In the genomic region with DNA sequence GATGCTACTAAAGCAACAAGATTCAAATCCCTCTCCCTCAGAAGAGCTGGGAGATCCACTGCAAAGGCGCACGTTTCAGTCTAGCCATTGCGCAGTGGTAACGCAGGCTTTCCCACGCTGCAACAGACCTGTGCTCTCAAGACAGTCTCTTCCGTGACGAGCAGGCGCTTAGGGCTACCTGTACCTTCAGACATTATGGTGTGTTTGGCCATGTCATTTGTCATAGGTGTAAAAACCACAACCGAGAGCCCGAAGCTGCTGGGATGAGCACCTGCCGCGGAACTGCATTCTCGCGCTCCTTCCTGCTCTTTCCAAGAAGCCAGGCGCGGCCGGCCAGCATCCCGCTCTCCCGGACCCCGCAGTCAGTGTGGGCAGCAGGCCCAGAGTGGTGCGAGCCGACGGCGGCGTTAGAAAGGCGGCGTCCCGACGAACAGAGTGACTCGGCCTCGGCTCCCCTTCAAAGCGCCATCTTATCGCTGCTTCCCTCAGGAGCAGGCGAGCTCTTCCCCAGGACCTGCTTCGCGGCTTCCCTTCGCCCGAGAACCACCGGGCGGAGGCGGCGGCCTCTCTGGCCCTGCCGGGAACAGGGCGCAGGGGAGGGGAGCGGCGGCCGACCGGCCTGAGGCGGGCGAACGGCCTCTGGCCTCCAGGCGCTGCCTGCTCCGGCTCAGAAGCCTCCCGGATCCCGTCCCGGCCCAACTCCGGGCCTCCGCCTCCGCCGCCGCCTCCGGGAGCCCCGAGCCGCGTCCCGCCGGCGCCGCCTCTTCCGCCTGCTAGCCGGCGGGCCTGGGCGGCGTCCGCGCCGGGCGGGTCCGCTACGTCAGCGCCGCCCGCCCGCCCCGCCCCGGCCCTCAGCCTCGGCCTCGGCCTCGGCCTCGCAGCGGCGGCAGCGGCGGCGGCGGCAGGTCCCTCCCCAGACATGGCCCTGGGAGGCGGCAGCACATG, we compare ENCODE assay signal across 8 cellular contexts. TPM values are rescaled to one million over a fixed set of nuclear protein-coding genes. Genes with fewer than 3 reads are reported as not detected.
A peak's percentile ranks its signal among the peaks of the same experiment; 100 is the strongest.
DNase-seq lines count a peak whose midpoint lies in the region; ATAC-seq and TF ChIP-seq lines count a peak whose summit lies in the region.

A gene with protein sequence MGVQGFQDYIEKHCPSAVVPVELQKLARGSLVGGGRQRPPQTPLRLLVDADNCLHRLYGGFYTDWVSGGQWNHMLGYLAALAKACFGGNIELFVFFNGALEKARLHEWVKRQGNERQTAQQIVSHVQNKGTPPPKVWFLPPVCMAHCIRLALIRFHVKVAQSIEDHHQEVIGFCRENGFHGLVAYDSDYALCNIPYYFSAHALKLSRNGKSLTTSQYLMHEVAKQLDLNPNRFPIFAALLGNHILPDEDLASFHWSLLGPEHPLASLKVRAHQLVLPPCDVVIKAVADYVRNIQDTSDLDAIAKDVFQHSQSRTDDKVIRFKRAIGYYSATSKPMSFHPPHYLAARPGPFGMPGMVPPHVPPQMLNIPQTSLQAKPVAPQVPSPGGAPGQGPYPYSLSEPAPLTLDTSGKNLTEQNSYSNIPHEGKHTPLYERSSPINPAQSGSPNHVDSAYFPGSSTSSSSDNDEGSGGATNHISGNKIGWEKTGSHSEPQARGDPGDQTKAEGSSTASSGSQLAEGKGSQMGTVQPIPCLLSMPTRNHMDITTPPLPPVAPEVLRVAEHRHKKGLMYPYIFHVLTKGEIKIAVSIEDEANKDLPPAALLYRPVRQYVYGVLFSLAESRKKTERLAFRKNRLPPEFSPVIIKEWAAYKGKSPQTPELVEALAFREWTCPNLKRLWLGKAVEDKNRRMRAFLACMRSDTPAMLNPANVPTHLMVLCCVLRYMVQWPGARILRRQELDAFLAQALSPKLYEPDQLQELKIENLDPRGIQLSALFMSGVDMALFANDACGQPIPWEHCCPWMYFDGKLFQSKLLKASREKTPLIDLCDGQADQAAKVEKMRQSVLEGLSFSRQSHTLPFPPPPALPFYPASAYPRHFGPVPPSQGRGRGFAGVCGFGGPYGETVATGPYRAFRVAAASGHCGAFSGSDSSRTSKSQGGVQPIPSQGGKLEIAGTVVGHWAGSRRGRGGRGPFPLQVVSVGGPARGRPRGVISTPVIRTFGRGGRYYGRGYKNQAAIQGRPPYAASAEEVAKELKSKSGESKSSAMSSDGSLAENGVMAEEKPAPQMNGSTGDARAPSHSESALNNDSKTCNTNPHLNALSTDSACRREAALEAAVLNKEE (plus strand): TSS at position 869 of the 945 bp plus-strand sequence. CDS start 231 bp downstream, outside the sequence.

- DNase-seq in DMS79 treated with DMSO at 0.1 percent for 48 hours (lab: John Stamatoyannopoulos, UW) (peak; percentile 37), SHP77 treated with DMSO at 0.1 percent for 48 hours (lab: John Stamatoyannopoulos, UW) (peak; percentile 56), foreskin keratinocyte (peak; percentile 45 to 68), neural progenitor cell (ENCODE audit: low spot score) (peak; percentile 92)
- DNase-seq in activated naive CD4-positive, alpha-beta T cell (lab: John Stamatoyannopoulos, UW), result peak; percentile 10 to 73 (median 43)

- peak within 1 kb of the TSS; percentile 94 for H3K4me2 ChIP-seq in KMS-11
- H3K4me2 ChIP-seq in neural progenitor cell, result peak within 1 kb of the TSS; percentile 100

- H4K20me1 ChIP-seq in KMS-11 (ENCODE audit: insufficient read depth) (peaks cover 19% of the 10 kb centered on the region; the same call in 1 of the 2 replicates), neural progenitor cell (ENCODE audit: low read depth) (peaks cover 17% of the 10 kb centered on the region)

- peak within 1 kb of the TSS; percentile 93 for H3K27ac Mint-ChIP-seq in neural progenitor cell

- H2AFZ ChIP-seq in KMS-11 (ENCODE audit: low read depth), result peak within 1 kb of the TSS; percentile 70
- H2AFZ ChIP-seq in neural progenitor cell (replicated peaks), result peak within 1 kb of the TSS; percentile 85

- TF ChIP-seq CTCF in KMS-11 (conservative IDR thresholded peaks at IDR 0.05; ENCODE audit: low read depth, low read length) (no peak), foreskin keratinocyte (conservative IDR thresholded peaks at IDR 0.05) (no peak), neural progenitor cell (IDR thresholded peaks at IDR 0.05) (no peak)

- no peaks in the 10 kb centered on the region for H3K27me3 ChIP-seq in KMS-11 (ENCODE audit: insufficient read depth, low read depth)
- no peaks in the 10 kb centered on the region for H3K27me3 ChIP-seq in foreskin keratinocyte
- no peaks in the 10 kb centered on the region for H3K27me3 ChIP-seq in neural progenitor cell
- no peaks in the 10 kb centered on the region for H3K27me3 ChIP-seq in subcutaneous abdominal adipose tissue (ENCODE audit: control insufficient read depth in 5 of 5, insufficient read depth in 4 of 5, low read length in 5 of 5)

- H3K36me3 ChIP-seq in KMS-11 (ENCODE audit: insufficient read depth), result no peaks in the 10 kb centered on the region; the same call in 1 of the 2 replicates
- H3K36me3 ChIP-seq in neural progenitor cell, result peaks cover 17% of the 10 kb centered on the region
- peaks cover 17 to 22% (median 22%) of the 10 kb centered on the region in 5 donors for H3K36me3 ChIP-seq in subcutaneous abdominal adipose tissue (ENCODE audit: control insufficient read depth in 5 of 5, insufficient read depth in 5 of 5, low read length in 5 of 5)

- H3K4me3 ChIP-seq in KMS-11 (IDR thresholded peaks at IDR 0.05; ENCODE audit: insufficient read depth, low read depth, low read length), result no peak within 1 kb of the TSS
- H3K4me3 ChIP-seq in neural progenitor cell, result peak within 1 kb of the TSS; percentile 94
- H3K4me3 ChIP-seq in subcutaneous abdominal adipose tissue (ENCODE audit: low read depth in 1 of 5, low read length in 5 of 5), result peak within 1 kb of the TSS; percentile 89 to 96 (median 95)

- peaks cover 2% of the 10 kb centered on the region for H3K27me3 Mint-ChIP-seq in neural progenitor cell (ENCODE audit: insufficient read depth, low read depth)

- H3F3A ChIP-seq in neural progenitor cell (ENCODE audit: low read depth), result peaks cover 24% of the 10 kb centered on the region

- H3K4me1 ChIP-seq in KMS-11 (ENCODE audit: low read depth, poor library complexity, severe bottlenecking), result peaks cover 51% of the 10 kb centered on the region
- peaks cover 8% of the 10 kb centered on the region for H3K4me1 ChIP-seq in foreskin keratinocyte
- H3K4me1 ChIP-seq in neural progenitor cell, result peaks cover 11% of the 10 kb centered on the region
- peaks cover 3 to 40% (median 37%) of the 10 kb centered on the region in 5 donors for H3K4me1 ChIP-seq in subcutaneous abdominal adipose tissue (ENCODE audit: control insufficient read depth in 5 of 5, insufficient read depth in 5 of 5, low read length in 5 of 5)

- H3K9me3 ChIP-seq in neural progenitor cell (ENCODE audit: low read depth) (no peaks in the 10 kb centered on the region), subcutaneous abdominal adipose tissue (ENCODE audit: control insufficient read depth in 5 of 5, low read length in 5 of 5) (no peaks in the 10 kb centered on the region)

- peak; percentile 49 for ATAC-seq in GM21737 (IDR thresholded peaks at IDR 0.05; ENCODE audit: unreplicated experiment)
- ATAC-seq in foreskin keratinocyte, result peak; percentile 81

- no peaks in the 10 kb centered on the region for H3K9me3 Mint-ChIP-seq in neural progenitor cell

- peak within 1 kb of the TSS; percentile 80 for H3K27ac ChIP-seq in KMS-11
- peak within 1 kb of the TSS; percentile 89 for H3K27ac ChIP-seq in foreskin keratinocyte
- peak within 1 kb of the TSS; percentile 92 for H3K27ac ChIP-seq in neural progenitor cell
- H3K27ac ChIP-seq in subcutaneous abdominal adipose tissue (ENCODE audit: low read depth, low read length), result peak within 1 kb of the TSS; percentile 96

- peak within 1 kb of the TSS; percentile 97 for H3K4me3 Mint-ChIP-seq in neural progenitor cell

- peak within 1 kb of the TSS; percentile 82 for H3K9ac ChIP-seq in KMS-11
- peak within 1 kb of the TSS; percentile 92 for H3K9ac ChIP-seq in neural progenitor cell
- peak within 1 kb of the TSS; percentile 94 to 98 (median 95) for H3K9ac ChIP-seq in subcutaneous abdominal adipose tissue (ENCODE audit: low read length in 5 of 5)

- peaks cover 25% of the 10 kb centered on the region for H3K4me1 Mint-ChIP-seq in neural progenitor cell

- peaks cover 63% of the 10 kb centered on the region for H3K79me2 ChIP-seq in KMS-11 (ENCODE audit: insufficient read depth, low read depth)
- H3K79me2 ChIP-seq in neural progenitor cell (ENCODE audit: low read depth), result peaks cover 64% of the 10 kb centered on the region

- H3K36me3 Mint-ChIP-seq in neural progenitor cell, result peaks cover 26% of the 10 kb centered on the region

RNA-seq across cellular contexts. Expression of the gene that starts here (rescaled TPM):
- total RNA-seq in foreskin keratinocyte, result 110 and 122 TPM in 2 replicates
- polyA plus RNA-seq in foreskin keratinocyte, result 34.5 and 41.6 TPM in 2 replicates
- total RNA-seq in neural progenitor cell (ENCODE audit: low replicate concordance), result 17.2 and 22.4 TPM in 2 replicates

Comparison
In these comparisons a context has a peak if more than half of its experiments do, and no peak if none do; other contexts are left out.
1. DNase-seq: peak in every context shown above with its lines; median percentile 92 in neural progenitor cell; 56 in foreskin keratinocyte; 56 in SHP77 treated with DMSO at 0.1 percent for 48 hours; 43 in activated naive CD4-positive, alpha-beta T cell; 37 in DMS79 treated with DMSO at 0.1 percent for 48 hours.